18 cellular contexts compared by ENCODE assay signal in genomic region chr13:45542878-45543277, GRCh38.
DNase-seq lines count a peak whose midpoint lies in the region; ATAC-seq and TF ChIP-seq lines count a peak whose summit lies in the region.
"Had no signal": no experiment of that assay in that cellular context is flagged by ENCODE, and none has a peak within 500 bp of the region (broad histone marks: within the 10 kb centered on the region; RNA-seq: fewer than 3 reads in every experiment).

No MANE protein-coding gene starts in this region.

- H3K9me3 ChIP-seq in BE2C: no peaks in the 10 kb centered on the region
- H3K9me3 ChIP-seq in SJCRH30 (replicated peaks): no peaks in the 10 kb centered on the region
- H3K9me3 ChIP-seq in esophagus muscularis mucosa: no peaks in the 10 kb centered on the region
- H3K9me3 ChIP-seq: A549, BLaER1 had no signal

- peaks cover 2% of the 10 kb centered on the region for H3K36me3 Mint-ChIP-seq in activated CD4-positive, alpha-beta T cell treated with anti-CD3 and anti-CD28 coated beads, Interleukin-2, amount 10 ng/mL, durations not matched to agents 24 days and 14 days (ENCODE audit: low read depth)
- H3K36me3 Mint-ChIP-seq: CD4-positive, alpha-beta memory T cell had no signal

- no peak overlapping the region for H3K4me3 Mint-ChIP-seq in activated CD4-positive, alpha-beta T cell treated with anti-CD3 and anti-CD28 coated beads, Interleukin-2, amount 10 ng/mL, durations not matched to agents 24 days and 14 days
- H3K4me3 Mint-ChIP-seq: CD14-positive monocyte; CD4-positive, alpha-beta memory T cell had no signal

- intact Hi-C loops in esophagus muscularis mucosa (cut with DNase I): no loop called here
- intact Hi-C loops in activated CD4-positive, alpha-beta T cell treated with anti-CD3 and anti-CD28 coated beads, Interleukin-2, amount 10 ng/mL, durations not matched to agents 24 days and 14 days (cut with micrococcal nuclease): no loop called here

- H3K4me1 ChIP-seq in BE2C: 0 out of 2 replicates have a peak, but pooled peaks cover 2% of the 10 kb centered on the region
- H3K4me1 ChIP-seq in SJCRH30: peaks cover 2% of the 10 kb centered on the region; the same call in 1 of the 2 replicates
- no peaks in the 10 kb centered on the region for H3K4me1 ChIP-seq in esophagus muscularis mucosa
- H3K4me1 ChIP-seq: A549 had no signal

- H3K4me3 ChIP-seq in BE2C (ENCODE audit: low read depth, low read length) (no peak overlapping the region), SJCRH30 (no peak overlapping the region), esophagus muscularis mucosa (no peak overlapping the region)
- H3K4me3 ChIP-seq: A549, BLaER1 had no signal

- no peaks in the 10 kb centered on the region for H3K9me3 Mint-ChIP-seq in activated CD4-positive, alpha-beta T cell treated with anti-CD3 and anti-CD28 coated beads, Interleukin-2, amount 10 ng/mL, durations not matched to agents 24 days and 14 days
- H3K9me3 Mint-ChIP-seq: CD4-positive, alpha-beta memory T cell had no signal

- 97% methylated on average over 3 of the region's 5 CpGs for WGBS in esophagus muscularis mucosa

- no peaks in the 10 kb centered on the region for H3K27me3 Mint-ChIP-seq in activated CD4-positive, alpha-beta T cell treated with anti-CD3 and anti-CD28 coated beads, Interleukin-2, amount 10 ng/mL, durations not matched to agents 24 days and 14 days
- H3K27me3 Mint-ChIP-seq: CD4-positive, alpha-beta memory T cell had no signal

- H3K27ac ChIP-seq in SJCRH30 (no peak overlapping the region), esophagus muscularis mucosa (replicated peaks in 1 of 4) (no peak overlapping the region)
- H3K27ac ChIP-seq: 22Rv1, A549, BLaER1 had no signal

- TF ChIP-seq CTCF in BE2C (IDR thresholded peaks at IDR 0.05; ENCODE audit: low read depth, low read length) (no peak), esophagus muscularis mucosa (IDR thresholded peaks at IDR 0.05) (no peak)

- no peaks in the 10 kb centered on the region for H3K4me1 Mint-ChIP-seq in activated CD4-positive, alpha-beta T cell treated with anti-CD3 and anti-CD28 coated beads, Interleukin-2, amount 10 ng/mL, durations not matched to agents 24 days and 14 days
- H3K4me1 Mint-ChIP-seq: CD14-positive monocyte had no signal

- H3K27me3 ChIP-seq in BE2C: no peaks in the 10 kb centered on the region
- H3K27me3 ChIP-seq in SJCRH30: no peaks in the 10 kb centered on the region
- H3K27me3 ChIP-seq in esophagus muscularis mucosa: no peaks in the 10 kb centered on the region
- H3K27me3 ChIP-seq: BLaER1 had no signal

- DNase-seq in DMS 273 (lab: John Stamatoyannopoulos, UW; ENCODE audit: unreplicated experiment) (peak; percentile 45), DMS 273 treated with DMSO at 0.1 percent for 48 hours (lab: John Stamatoyannopoulos, UW) (no peak), BE2C (peak; percentile 37), SJCRH30 (peak; percentile 8 to 13), esophagus muscularis mucosa (ENCODE audit: extremely low spot score) (peak; percentile 77), SW480 (ENCODE audit: low spot score) (no peak)
- no peak for DNase-seq in activated CD4-positive, alpha-beta T cell treated with anti-CD3 and anti-CD28 coated beads, Interleukin-2, amount 10 ng/mL, durations not matched to agents 24 days and 14 days
- DNase-seq: AML-193; CD4-positive, alpha-beta memory T cell; GDM1; GOT3; IMR-90 had no signal

- no peak overlapping the region for H3K27ac Mint-ChIP-seq in activated CD4-positive, alpha-beta T cell treated with anti-CD3 and anti-CD28 coated beads, Interleukin-2, amount 10 ng/mL, durations not matched to agents 24 days and 14 days
- H3K27ac Mint-ChIP-seq: CD4-positive, alpha-beta memory T cell had no signal

- no peak for TF ChIP-seq POLR2A in esophagus muscularis mucosa (IDR thresholded peaks at IDR 0.05; ENCODE audit: low read depth)

- ATAC-seq in GM21381 (IDR thresholded peaks at IDR 0.05; ENCODE audit: unreplicated experiment): no peak
- ATAC-seq: A549, HCT116 had no signal

- TF ChIP-seq EP300 in esophagus muscularis mucosa (IDR thresholded peaks at IDR 0.05): no peak

- H3K36me3 ChIP-seq in BE2C: no peaks in the 10 kb centered on the region
- no peaks in the 10 kb centered on the region for H3K36me3 ChIP-seq in SJCRH30
- peaks cover 0 to 3% (median under 1%) of the 10 kb centered on the region in 4 donors for H3K36me3 ChIP-seq in esophagus muscularis mucosa

Comparison
In these comparisons a context has a peak if more than half of its experiments do, and no peak if none do; other contexts are left out.
1. DNase-seq: peak in DMS 273 (single experiment), BE2C (single experiment), SJCRH30 (2 of 2) and esophagus muscularis mucosa (single experiment); none in DMS 273 treated with DMSO at 0.1 percent for 48 hours (single experiment), activated CD4-positive, alpha-beta T cell treated with anti-CD3 and anti-CD28 coated beads, Interleukin-2, amount 10 ng/mL, durations not matched to agents 24 days and 14 days (single experiment) and SW480 (single experiment).